16 cellular contexts compared by ENCODE assay signal in the genomic region with DNA sequence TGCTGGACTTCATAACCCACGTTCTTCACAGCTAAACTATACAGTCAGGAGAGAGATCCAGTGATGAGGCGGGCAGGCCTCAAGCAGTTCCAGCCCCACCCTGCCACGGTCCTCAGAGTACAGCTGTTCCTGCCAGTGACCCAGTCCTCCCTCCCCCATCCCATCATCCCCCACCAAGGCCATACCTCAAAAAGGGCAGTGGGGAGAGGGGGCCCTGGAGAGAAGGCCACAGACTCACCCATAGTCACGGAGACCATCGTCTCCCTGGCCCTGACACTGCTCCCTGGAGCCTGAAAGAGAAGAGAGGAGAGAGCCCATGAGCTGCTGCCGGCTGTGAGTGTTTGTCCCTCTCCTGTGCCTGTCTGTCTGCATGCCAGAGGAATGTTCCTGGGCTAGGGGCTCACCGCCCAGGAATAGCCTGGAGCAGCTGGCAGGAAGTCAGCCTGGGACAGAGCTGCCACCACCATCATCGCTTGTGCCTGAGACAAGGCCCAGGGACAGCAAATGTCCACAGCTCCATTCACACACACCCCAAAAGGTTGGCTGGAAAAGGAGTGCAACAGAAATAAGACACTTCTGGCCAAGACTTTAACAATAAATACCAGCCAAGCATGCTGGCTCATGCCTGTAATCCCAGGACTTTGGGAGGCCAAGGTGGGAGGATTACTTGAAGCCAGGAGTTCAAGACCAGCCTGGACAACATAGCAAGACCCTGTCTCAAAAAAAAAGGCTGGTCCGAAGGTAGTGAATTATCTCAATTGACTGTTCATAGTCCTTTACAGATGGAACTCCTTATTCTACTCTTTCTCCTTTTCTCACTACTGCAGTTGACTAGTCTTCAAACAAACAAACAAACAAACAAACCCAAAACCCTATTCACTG. TPM values are rescaled to one million over a fixed set of nuclear protein-coding genes. Genes with fewer than 3 reads are reported as not detected.
DNase-seq lines count a peak whose midpoint lies in the region; ATAC-seq and TF ChIP-seq lines count a peak whose summit lies in the region.
"Had no signal": no experiment of that assay in that cellular context is flagged by ENCODE, and none has a peak within 500 bp of the region (broad histone marks: within the 10 kb centered on the region; RNA-seq: fewer than 3 reads in every experiment).

No MANE protein-coding gene starts in this region.

- CTCF ChIA-PET in AG04450 (lab: Charles Lee), result interaction anchor here (1.3 kb wide), 1 partner anchor 37 kb away, joined by 7 read pairs; no protein-coding TSS in a partner anchor

- no peak overlapping the region for H3K4me3 ChIP-seq in AG04450 (ENCODE audit: low read depth, low read length)
- H3K4me3 ChIP-seq in cardiac muscle cell, result no peak overlapping the region
- H3K4me3 ChIP-seq in parathyroid adenoma (ENCODE audit: low read depth, low read length), result no peak overlapping the region

- POLR2A ChIA-PET in AG04450 (lab: Yijun Ruan, JAX), result no interaction called here

- peaks cover 4% of the 10 kb centered on the region for H3K4me1 Mint-ChIP-seq in stimulated activated memory B cell treated with anti-CD40 and anti-IgM and Interleukin-4, amounts not matched to agents 10 μg/mL and 1 μg/mL and 100 μg/mL, for 72 hours

- peaks cover 24% of the 10 kb centered on the region for H3K36me3 Mint-ChIP-seq in stimulated activated memory B cell treated with anti-CD40 and anti-IgM and Interleukin-4, amounts not matched to agents 10 μg/mL and 1 μg/mL and 100 μg/mL, for 72 hours
- H3K36me3 Mint-ChIP-seq: natural killer cell had no signal

- H3K9me3 Mint-ChIP-seq in stimulated activated memory B cell treated with anti-CD40 and anti-IgM and Interleukin-4, amounts not matched to agents 10 μg/mL and 1 μg/mL and 100 μg/mL, for 72 hours, result no peaks in the 10 kb centered on the region
- H3K9me3 Mint-ChIP-seq: activated T-helper 1 cell treated with anti-CD3 and anti-CD28 coated beads, Interleukin-12 subunit alpha, Interleukin-12 subunit beta, Interleukin-2, Interleukin-4 antibody, amounts not matched to agents 30 ng/mL and 10 ng/mL and 1 ng/mL, durations not matched to agents 14 hours and 24 hours and 36 hours; natural killer cell had no signal

- ATAC-seq in stimulated activated memory B cell treated with anti-CD40 and anti-IgM and Interleukin-4, amounts not matched to agents 10 μg/mL and 1 μg/mL and 100 μg/mL, for 72 hours, result no peak
- no peak for ATAC-seq in GM19463 (IDR thresholded peaks at IDR 0.05; ENCODE audit: unreplicated experiment)
- ATAC-seq: natural killer cell had no signal

- no peak overlapping the region for H3K4me2 ChIP-seq in parathyroid adenoma (ENCODE audit: low read length)

- H3K9me3 ChIP-seq in AG04450 (ENCODE audit: control insufficient read depth, insufficient read depth, low read length), result no peaks in the 10 kb centered on the region
- H3K9me3 ChIP-seq in cardiac muscle cell (ENCODE audit: low read depth), result no peaks in the 10 kb centered on the region
- no peaks in the 10 kb centered on the region for H3K9me3 ChIP-seq in parathyroid adenoma (ENCODE audit: control insufficient read depth, low read length)

- no peaks in the 10 kb centered on the region for H3K27me3 ChIP-seq in AG04450 (ENCODE audit: control insufficient read depth, insufficient read depth, low read length)
- H3K27me3 ChIP-seq in cardiac muscle cell, result no peaks in the 10 kb centered on the region
- H3K27me3 ChIP-seq in parathyroid adenoma (ENCODE audit: control insufficient read depth, insufficient read depth, low read length), result no peaks in the 10 kb centered on the region

- H3K79me2 ChIP-seq in parathyroid adenoma, result peaks cover 18% of the 10 kb centered on the region

- H3K27ac ChIP-seq in AG04450 (ENCODE audit: low read depth, low read length) (peak overlapping the region; percentile 11), angular gyrus (ENCODE audit: low read depth, low read length) (peak overlapping the region; percentile 68), cardiac muscle cell (peak overlapping the region; percentile 79), parathyroid adenoma (peak overlapping the region; percentile 30)
- H3K27ac ChIP-seq: VCaP had no signal

- H3K4me1 ChIP-seq in cardiac muscle cell (ENCODE audit: low read depth) (no peaks in the 10 kb centered on the region), parathyroid adenoma (peaks cover 7% of the 10 kb centered on the region)

- H3K36me3 ChIP-seq in cardiac muscle cell, result no peaks in the 10 kb centered on the region
- H3K36me3 ChIP-seq in parathyroid adenoma (ENCODE audit: control insufficient read depth, insufficient read depth, low read length), result no peaks in the 10 kb centered on the region

- no peaks in the 10 kb centered on the region for H3K27me3 Mint-ChIP-seq in stimulated activated memory B cell treated with anti-CD40 and anti-IgM and Interleukin-4, amounts not matched to agents 10 μg/mL and 1 μg/mL and 100 μg/mL, for 72 hours

- TF ChIP-seq CTCF in AG04450 (IDR thresholded peaks at IDR 0.05; ENCODE audit: low read depth, low read length), result no peak
- TF ChIP-seq CTCF in cardiac muscle cell (IDR thresholded peaks at IDR 0.05; ENCODE audit: low read depth, low read length), result no peak
- TF ChIP-seq CTCF in parathyroid adenoma (IDR thresholded peaks at IDR 0.05), result no peak

- no peak overlapping the region for H2AFZ ChIP-seq in parathyroid adenoma

- H3K9ac ChIP-seq in parathyroid adenoma, result no peak overlapping the region

- no peak overlapping the region for H3K4me3 Mint-ChIP-seq in stimulated activated memory B cell treated with anti-CD40 and anti-IgM and Interleukin-4, amounts not matched to agents 10 μg/mL and 1 μg/mL and 100 μg/mL, for 72 hours
- H3K4me3 Mint-ChIP-seq: activated T-helper 1 cell treated with anti-CD3 and anti-CD28 coated beads, Interleukin-12 subunit alpha, Interleukin-12 subunit beta, Interleukin-2, Interleukin-4 antibody, amounts not matched to agents 30 ng/mL and 10 ng/mL and 1 ng/mL, durations not matched to agents 14 hours and 24 hours and 36 hours; natural killer cell had no signal

- H3K27ac Mint-ChIP-seq in stimulated activated memory B cell treated with anti-CD40 and anti-IgM and Interleukin-4, amounts not matched to agents 10 μg/mL and 1 μg/mL and 100 μg/mL, for 72 hours, result no peak overlapping the region
- H3K27ac Mint-ChIP-seq: natural killer cell had no signal

- DNase-seq in AG04450 (ENCODE audit: low read depth, low spot score) (no peak), cardiac muscle cell (ENCODE audit: low read depth in 1 of 2, low spot score in 1 of 2) (peak in 1 of 2 donors; percentile 32), middle frontal gyrus (ENCODE audit: extremely low spot score, low spot score) (no peak), NCI-H1930 (lab: John Stamatoyannopoulos, UW) (no peak)
- DNase-seq: hippocampal formation; KG1; natural killer cell; NCI-H2171; stimulated activated CD4-positive, alpha-beta T cell treated with anti-CD3 and anti-CD28 coated beads, Interleukin-2, amount 100 ng/mL, for 48 hours had no signal

RNA-seq across cellular contexts. Expression of a gene that starts 6.4 kb away (rescaled TPM):
- polyA plus RNA-seq in AG04450 (2011; rRNA removed) (15.9 and 16.9 TPM in 2 replicates), cardiac muscle cell (20.3 and 21.2 TPM in 2 replicates)
- 30.8 and 34.1 TPM in 2 replicates for polyA minus RNA-seq in AG04450 (2011; rRNA and poly(A)+ RNA removed)
- total RNA-seq in cardiac muscle cell, result 16.4 and 35.7 TPM in 2 replicates

RNA-seq across cellular contexts. Expression of a gene that starts 6.7 kb away (rescaled TPM):
- 395 and 559 TPM in 2 replicates for polyA plus RNA-seq in AG04450 (2011; rRNA removed)
- 161 and 225 TPM in 2 replicates for polyA minus RNA-seq in AG04450 (2011; rRNA and poly(A)+ RNA removed)
- 833 and 875 TPM in 2 replicates for total RNA-seq in cardiac muscle cell
- 827 and 866 TPM in 2 replicates for polyA plus RNA-seq in cardiac muscle cell

RNA-seq across cellular contexts. Expression of a gene that starts 48.1 kb away (rescaled TPM):
- polyA plus RNA-seq in AG04450 (2011; rRNA removed) (0.09 and 0.11 TPM in 2 replicates), cardiac muscle cell (0.14 and 1.7 TPM in 2 replicates)
- 0.09 and 0.13 TPM in 2 replicates for polyA minus RNA-seq in AG04450 (2011; rRNA and poly(A)+ RNA removed)
- total RNA-seq in cardiac muscle cell, result 0.12 and 0.18 TPM in 2 replicates
- total RNA-seq: activated T-helper 1 cell treated with anti-CD3 and anti-CD28 coated beads, Interleukin-12 subunit alpha, Interleukin-12 subunit beta, Interleukin-2, Interleukin-4 antibody, amounts not matched to agents 30 ng/mL and 10 ng/mL and 1 ng/mL, durations not matched to agents 14 hours and 24 hours and 36 hours; G401 had no signal

RNA-seq across cellular contexts. Expression of a gene that starts 56.7 kb away (rescaled TPM):
- polyA plus RNA-seq in AG04450 (2011; rRNA removed) (99.8 and 122 TPM in 2 replicates), cardiac muscle cell (60.1 and 80.1 TPM in 2 replicates)
- polyA minus RNA-seq in AG04450 (2011; rRNA and poly(A)+ RNA removed), result 106 and 151 TPM in 2 replicates
- total RNA-seq in cardiac muscle cell, result 119 and 193 TPM in 2 replicates

Comparison
In these comparisons a context has a peak if more than half of its experiments do, and no peak if none do; other contexts are left out.
1. H3K27ac ChIP-seq: peak in every context shown above with its lines; median percentile 79 in cardiac muscle cell; 68 in angular gyrus; 30 in parathyroid adenoma; 11 in AG04450.